ENCODE assay signal across 19 cellular contexts in the genomic region with DNA sequence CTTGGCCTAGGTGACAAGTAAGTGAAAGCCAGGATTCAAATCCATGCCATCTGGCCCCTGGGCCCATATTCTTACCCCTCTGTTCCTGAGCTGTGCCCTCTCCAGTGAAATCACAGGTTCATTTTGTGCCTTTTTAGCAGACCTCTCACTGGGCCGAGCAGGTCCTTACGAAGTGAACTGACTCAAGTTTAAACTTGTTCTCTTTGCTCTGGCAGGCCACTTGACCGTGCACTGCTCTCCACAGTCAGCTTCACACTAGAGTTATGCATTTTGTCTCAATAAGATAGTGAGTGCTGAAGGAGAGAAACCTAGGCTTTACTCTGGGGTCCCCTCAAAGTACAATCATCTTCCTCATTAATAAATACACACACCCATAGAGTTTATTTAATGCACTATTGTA. TPM values are rescaled to one million over a fixed set of nuclear protein-coding genes. Genes with fewer than 3 reads are reported as not detected.
A peak's percentile ranks its signal among the peaks of the same experiment; 100 is the strongest.
DNase-seq lines count a peak whose midpoint lies in the region; ATAC-seq and TF ChIP-seq lines count a peak whose summit lies in the region.
"Had no signal": no experiment of that assay in that cellular context is flagged by ENCODE, and none has a peak within 500 bp of the region (broad histone marks: within the 10 kb centered on the region; RNA-seq: fewer than 3 reads in every experiment).

No MANE protein-coding gene starts in this region.

- no peak overlapping the region for H3K4me3 ChIP-seq in RWPE2 (ENCODE audit: severe bottlenecking)
- H3K4me3 ChIP-seq in left lung: no peak overlapping the region
- no peak overlapping the region for H3K4me3 ChIP-seq in upper lobe of right lung
- H3K4me3 ChIP-seq: A549, Peyer's patch had no signal

- no peaks in the 10 kb centered on the region for H3K9me3 ChIP-seq in RWPE2 (ENCODE audit: severe bottlenecking)
- H3K9me3 ChIP-seq in left lung: no peaks in the 10 kb centered on the region
- H3K9me3 ChIP-seq in upper lobe of right lung: no peaks in the 10 kb centered on the region
- H3K9me3 ChIP-seq: A549, Peyer's patch had no signal

- H3K4me1 ChIP-seq in RWPE2 (ENCODE audit: insufficient read depth, poor library complexity, severe bottlenecking) (peaks cover 8% of the 10 kb centered on the region), left lung (peaks cover 4 to 10% of the 10 kb centered on the region in 2 donors), upper lobe of right lung (peaks cover 13% of the 10 kb centered on the region)
- H3K4me1 ChIP-seq: A549, Peyer's patch had no signal

- H3K27ac ChIP-seq in RWPE2 (ENCODE audit: poor library complexity, severe bottlenecking): no peak overlapping the region
- H3K27ac ChIP-seq in left lung: no peak overlapping the region
- H3K27ac ChIP-seq in upper lobe of right lung: no peak overlapping the region
- H3K27ac ChIP-seq: A549, HL-60, Peyer's patch had no signal

- no peak for TF ChIP-seq CTCF in RWPE2 (IDR thresholded peaks at IDR 0.05; ENCODE audit: poor library complexity, severe bottlenecking)
- TF ChIP-seq CTCF in left lung (IDR thresholded peaks at IDR 0.05): no peak
- TF ChIP-seq CTCF in upper lobe of right lung (IDR thresholded peaks at IDR 0.05): no peak

- no peaks in the 10 kb centered on the region for H3K27me3 ChIP-seq in RWPE2 (ENCODE audit: insufficient read depth, poor library complexity, severe bottlenecking)
- no peaks in the 10 kb centered on the region for H3K27me3 ChIP-seq in left lung
- no peaks in the 10 kb centered on the region for H3K27me3 ChIP-seq in upper lobe of right lung
- H3K27me3 ChIP-seq: Peyer's patch had no signal

- peaks cover 50% of the 10 kb centered on the region for H3K36me3 ChIP-seq in RWPE2 (ENCODE audit: low read depth)
- H3K36me3 ChIP-seq in left lung: peaks cover 0 to 72% of the 10 kb centered on the region in 2 donors
- peaks cover 59% of the 10 kb centered on the region for H3K36me3 ChIP-seq in upper lobe of right lung

- intact Hi-C loops in left lung (cut with DNase I) (no loop called here), upper lobe of right lung (cut with DNase I) (loop anchor here (10.0 kb wide), 1 partner anchor 162 kb away; no protein-coding TSS in a partner anchor)

- 0 out of 3 replicates have a peak, but pooled peaks have one; percentile 31 for ATAC-seq in RWPE2 (ENCODE audit: low read depth)
- peak; percentile 91 for ATAC-seq in left lung
- peak; percentile 61 for ATAC-seq in upper lobe of right lung
- ATAC-seq: A549 had no signal

- DNase-seq in NCI-H510A treated with DMSO at 0.1 percent for 48 hours (lab: John Stamatoyannopoulos, UW) (peak; percentile 29), NCI-H510A (lab: John Stamatoyannopoulos, UW) (no peak), RWPE2 (ENCODE audit: low spot score) (no peak), left lung (no peak), upper lobe of right lung (no peak), cortex of kidney (lab: John Stamatoyannopoulos, UW) (no peak), NOMO-1 treated with DMSO at 0.1 percent for 48 hours (lab: John Stamatoyannopoulos, UW; ENCODE audit: unreplicated experiment) (no peak)
- DNase-seq in stimulated activated CD4-positive, alpha-beta T cell treated with anti-CD3 and anti-CD28 coated beads, Interleukin-4, amount 100 ng/mL, for 24 hours: no peak
- DNase-seq: COR-L47, DND-41, GDM1, HFFc6, NCI-H2107, NCI-H446, NCI-H82, SHP77 treated with DMSO at 0.1 percent for 48 hours had no signal

RNA-seq across cellular contexts. Expression of a gene that starts 40.7 kb away (rescaled TPM):
- 10 to 100 TPM; 45.3 to 52.8 TPM for total RNA-seq in left lung
- 53.7 TPM for total RNA-seq in upper lobe of right lung

Comparison
In these comparisons a context has a peak if more than half of its experiments do, and no peak if none do; other contexts are left out.
1. ATAC-seq: peak in every context shown above with its lines; median percentile 91 in left lung; 61 in upper lobe of right lung; 31 in RWPE2.